ENCODE assay signal across 8 cellular contexts in genomic region chr1:58786184-58786926, GRCh38. TPM values are rescaled to one million over a fixed set of nuclear protein-coding genes. Genes with fewer than 3 reads are reported as not detected.
DNase-seq lines count a peak whose midpoint lies in the region; ATAC-seq and TF ChIP-seq lines count a peak whose summit lies in the region.

No MANE protein-coding gene starts in this region.

- H3K9ac ChIP-seq in DND-41 (ENCODE audit: low read depth, low read length): no peak overlapping the region

- in situ Hi-C loops in gastrocnemius medialis (cut with MboI; ENCODE audit: low sequenced_read_pairs in 4 of 4): loop anchor here (10.0 to 25.0 kb wide), 5 partner anchors 101 to 908 kb away; partner anchors contain the start of gene FGGY (in 4 of the 4)

- H3K4me3 ChIP-seq in DND-41 (ENCODE audit: low read depth in 1 of 2, low read length in 2 of 2) (no peak overlapping the region), fibroblast of pulmonary artery (replicated peaks; ENCODE audit: low read depth, low read length) (no peak overlapping the region), gastrocnemius medialis (peak overlapping the region in 2 of 4 donors; percentile 94 to 97)

- no peak overlapping the region for H3K27ac ChIP-seq in DND-41 (ENCODE audit: low read length)
- H3K27ac ChIP-seq in gastrocnemius medialis: peak overlapping the region; percentile 91 to 100 (median 99)

- intact Hi-C loops in gastrocnemius medialis (cut with DNase I; ENCODE audit: low total_unique reads): loop anchor here (10.0 kb wide), 2 partner anchors 348 to 638 kb away; no protein-coding TSS in a partner anchor

- TF ChIP-seq POLR2A in gastrocnemius medialis (IDR thresholded peaks at IDR 0.05): no peak

- H3K4me2 ChIP-seq in DND-41 (ENCODE audit: insufficient read depth, low read length): peak overlapping the region; percentile 87; the same call in 1 of the 2 replicates

- no peak for ATAC-seq in DND-41 (ENCODE audit: insufficient read depth, low read depth)
- no peak for ATAC-seq in T-helper 17 cell
- ATAC-seq in gastrocnemius medialis: no peak
- no peak for ATAC-seq in HG03442 (IDR thresholded peaks at IDR 0.05; ENCODE audit: unreplicated experiment)
- no peak for ATAC-seq in GM18870 (IDR thresholded peaks at IDR 0.05; ENCODE audit: unreplicated experiment)
- ATAC-seq in GM18873 (IDR thresholded peaks at IDR 0.05; ENCODE audit: low FRiP score, unreplicated experiment): no peak

- DNase-seq in DND-41 (no peak), T-helper 17 cell (no peak), fibroblast of pulmonary artery (ENCODE audit: low read depth) (peak; percentile 73), gastrocnemius medialis (no peak), DMS153 treated with DMSO at 0.1 percent for 48 hours (lab: John Stamatoyannopoulos, UW; ENCODE audit: unreplicated experiment) (no peak)

- H3K4me1 Mint-ChIP-seq in T-helper 17 cell: peaks cover 32% of the 10 kb centered on the region

- peaks cover 5% of the 10 kb centered on the region; the same call in 1 of the 2 replicates for H3K36me3 ChIP-seq in DND-41 (ENCODE audit: insufficient read depth, low read length)
- peaks cover 0 to 4% of the 10 kb centered on the region in 2 donors for H3K36me3 ChIP-seq in gastrocnemius medialis

- H3K36me3 Mint-ChIP-seq in T-helper 17 cell (ENCODE audit: low read depth): peaks cover 4% of the 10 kb centered on the region

- no peaks in the 10 kb centered on the region for H3K9me3 ChIP-seq in DND-41 (ENCODE audit: insufficient read depth, low read length, severe bottlenecking)
- H3K9me3 ChIP-seq in T-helper 17 cell (ENCODE audit: control insufficient read depth, low read length, poor library complexity, severe bottlenecking): no peaks in the 10 kb centered on the region
- no peaks in the 10 kb centered on the region for H3K9me3 ChIP-seq in gastrocnemius medialis

- H3K27me3 ChIP-seq in DND-41 (ENCODE audit: insufficient read depth, low read length, poor library complexity) (peaks cover 6% of the 10 kb centered on the region), gastrocnemius medialis (no peaks in the 10 kb centered on the region)

- no peak overlapping the region for H2AFZ ChIP-seq in DND-41 (ENCODE audit: low read depth, low read length)

- H3K4me1 ChIP-seq in DND-41 (ENCODE audit: insufficient read depth, low read length) (peaks cover 33% of the 10 kb centered on the region), gastrocnemius medialis (peaks cover 0 to 13% of the 10 kb centered on the region in 2 donors)

- H3K27me3 Mint-ChIP-seq in T-helper 17 cell: peaks cover 6% of the 10 kb centered on the region

- peak overlapping the region; percentile 96 for H3K27ac Mint-ChIP-seq in T-helper 17 cell

- H3K4me3 Mint-ChIP-seq in T-helper 17 cell: no peak overlapping the region

- peaks cover 12% of the 10 kb centered on the region for H4K20me1 ChIP-seq in DND-41 (ENCODE audit: insufficient read depth, low read length)

- no peak for TF ChIP-seq CTCF in DND-41 (IDR thresholded peaks at IDR 0.05; ENCODE audit: borderline replicate concordance, extremely low read depth, low read length, poor library complexity, severe bottlenecking)
- no peak for TF ChIP-seq CTCF in fibroblast of pulmonary artery (IDR thresholded peaks at IDR 0.05; ENCODE audit: low read length, missing control alignments)
- TF ChIP-seq CTCF in gastrocnemius medialis (IDR thresholded peaks at IDR 0.05 in 4 of 5, conservative IDR thresholded peaks at IDR 0.05 in 1 of 5): no peak

- peaks cover 17% of the 10 kb centered on the region for H3K79me2 ChIP-seq in DND-41 (ENCODE audit: insufficient read depth, low read length)

RNA-seq across cellular contexts. Expression of gene JUN, which starts 2.5 kb away (rescaled TPM):
- total RNA-seq in T-helper 17 cell: 1,000 to 10,000 TPM; 1,878 to 2,007 TPM
- 100 to 1,000 TPM in 2 of 4 donors, 10 to 100 TPM in 2; 41.2 to 104 (median 90.8) TPM for total RNA-seq in gastrocnemius medialis

Comparison
In these comparisons a context has a peak if more than half of its experiments do, and no peak if none do; other contexts are left out.
1. RNA of gene JUN, which starts 2.5 kb away (total RNA-seq): 1,878 to 2,007 TPM in T-helper 17 cell; 41.2 to 104 TPM in gastrocnemius medialis; every median in the first group is over 10 times any median in the second.